In the genomic region with DNA sequence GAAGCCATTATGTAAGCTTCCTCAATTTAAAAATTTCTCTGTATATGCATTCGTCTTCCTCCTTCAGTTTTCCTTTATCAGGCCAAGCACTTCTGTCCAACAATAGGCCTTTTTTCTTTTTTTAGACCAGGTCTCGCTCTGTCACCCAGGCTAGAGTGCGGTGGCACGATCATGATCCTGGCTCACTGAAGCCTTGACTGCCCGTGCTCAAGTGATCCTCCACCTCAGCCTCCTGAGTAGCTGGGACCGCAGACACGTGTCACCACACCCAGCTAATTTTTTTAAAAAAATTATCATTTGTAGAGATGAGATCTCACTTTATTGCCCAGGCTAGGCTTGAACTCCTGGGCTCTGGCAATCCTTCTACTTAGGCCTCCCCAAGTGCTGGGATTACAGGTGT, we compare ENCODE assay signal across 12 cellular contexts. TPM values are rescaled to one million over a fixed set of nuclear protein-coding genes. Genes with fewer than 3 reads are reported as not detected.
DNase-seq lines count a peak whose midpoint lies in the region; ATAC-seq and TF ChIP-seq lines count a peak whose summit lies in the region.
"Had no signal": no experiment of that assay in that cellular context is flagged by ENCODE, and none has a peak within 500 bp of the region (broad histone marks: within the 10 kb centered on the region; RNA-seq: fewer than 3 reads in every experiment).

No MANE protein-coding gene starts in this region.

- WGBS in aorta, 2 donors: 83 to 87% methylated on average over 7 of the region's 7 CpGs

- no peaks in the 10 kb centered on the region for H4K20me1 ChIP-seq in OCI-LY1 (ENCODE audit: insufficient read depth, low read length)

- peak; percentile 73 for ATAC-seq in HG02610 (IDR thresholded peaks at IDR 0.05; ENCODE audit: unreplicated experiment)
- ATAC-seq in stimulated activated naive B cell treated with anti-CD40 and anti-IgM and Interleukin-4, amounts not matched to agents 10 μg/mL and 1 μg/mL and 100 μg/mL, for 72 hours (replicated peaks): peak; percentile 95 to 96
- no peak for ATAC-seq in aorta (ENCODE audit: low FRiP score)

- no peaks in the 10 kb centered on the region for H3K9me3 Mint-ChIP-seq in activated T-cell treated with anti-CD3 and anti-CD28 coated beads, Interleukin-2, amount 50 U/mL, for 24 hours
- no peaks in the 10 kb centered on the region for H3K9me3 Mint-ChIP-seq in stimulated activated naive B cell treated with anti-CD40 and anti-IgM and Interleukin-4, amounts not matched to agents 10 μg/mL and 1 μg/mL and 100 μg/mL, for 72 hours
- H3K9me3 Mint-ChIP-seq: neural crest cell had no signal

- H3F3A ChIP-seq in OCI-LY1 (ENCODE audit: insufficient read depth, low read length): no peaks in the 10 kb centered on the region

- H3K9ac ChIP-seq in OCI-LY1 (ENCODE audit: low read length): no peak overlapping the region

- no peaks in the 10 kb centered on the region for H3K9me2 ChIP-seq in OCI-LY1 (ENCODE audit: low read depth, low read length)

- intact Hi-C loops in aorta (cut with DNase I): no loop called here

- peak overlapping the region; percentile 38 for H3K27ac ChIP-seq in OCI-LY1 (ENCODE audit: low read depth, low read length, poor library complexity, severe bottlenecking)
- no peak overlapping the region for H3K27ac ChIP-seq in aorta (ENCODE audit: low read depth in 1 of 2, low read length in 2 of 2)

- no peaks in the 10 kb centered on the region for H3K27me3 Mint-ChIP-seq in activated T-cell treated with anti-CD3 and anti-CD28 coated beads, Interleukin-2, amount 50 U/mL, for 24 hours
- no peaks in the 10 kb centered on the region for H3K27me3 Mint-ChIP-seq in stimulated activated naive B cell treated with anti-CD40 and anti-IgM and Interleukin-4, amounts not matched to agents 10 μg/mL and 1 μg/mL and 100 μg/mL, for 72 hours

- H3K9me3 ChIP-seq in OCI-LY1 (ENCODE audit: low read length) (no peaks in the 10 kb centered on the region), aorta (ENCODE audit: control insufficient read depth, low read length) (no peaks in the 10 kb centered on the region)

- H3K27me3 ChIP-seq in OCI-LY1 (ENCODE audit: insufficient read depth, low read length): no peaks in the 10 kb centered on the region
- H3K27me3 ChIP-seq in aorta (ENCODE audit: control insufficient read depth in 1 of 2, insufficient read depth in 2 of 2, low read length in 1 of 2): no peaks in the 10 kb centered on the region

- H3K27ac Mint-ChIP-seq in activated T-cell treated with anti-CD3 and anti-CD28 coated beads, Interleukin-2, amount 50 U/mL, for 24 hours: peak overlapping the region; percentile 60
- no peak overlapping the region for H3K27ac Mint-ChIP-seq in stimulated activated naive B cell treated with anti-CD40 and anti-IgM and Interleukin-4, amounts not matched to agents 10 μg/mL and 1 μg/mL and 100 μg/mL, for 72 hours

- no peaks in the 10 kb centered on the region for H3K36me3 ChIP-seq in OCI-LY1 (ENCODE audit: insufficient read depth, low read length)
- no peaks in the 10 kb centered on the region for H3K36me3 ChIP-seq in aorta (ENCODE audit: control insufficient read depth in 1 of 2, insufficient read depth in 2 of 2, low read length in 1 of 2)

- peak overlapping the region; percentile 39; the same call in 1 of the 2 replicates for H3K4me2 ChIP-seq in OCI-LY1 (ENCODE audit: low read length)

- H2AFZ ChIP-seq in OCI-LY1 (ENCODE audit: low read length): no peak overlapping the region

- H3K4me1 Mint-ChIP-seq in activated T-cell treated with anti-CD3 and anti-CD28 coated beads, Interleukin-2, amount 50 U/mL, for 24 hours (ENCODE audit: low read depth): peaks cover 54% of the 10 kb centered on the region
- H3K4me1 Mint-ChIP-seq in stimulated activated naive B cell treated with anti-CD40 and anti-IgM and Interleukin-4, amounts not matched to agents 10 μg/mL and 1 μg/mL and 100 μg/mL, for 72 hours: peaks cover 21 to 29% of the 10 kb centered on the region in 2 donors

- H3K4me1 ChIP-seq in OCI-LY1 (ENCODE audit: insufficient read depth, low read length, severe bottlenecking): peaks cover 36% of the 10 kb centered on the region
- H3K4me1 ChIP-seq in aorta (ENCODE audit: control insufficient read depth in 1 of 2, insufficient read depth in 2 of 2, low read length in 2 of 2): no peaks in the 10 kb centered on the region

- no peak for DNase-seq in activated T-cell treated with anti-CD3 and anti-CD28 coated beads, Interleukin-2, amount 50 U/mL, for 24 hours
- no peak for DNase-seq in activated T-cell treated with anti-CD3 and anti-CD28 coated beads, Interleukin-2, amount 50 U/mL, for 48 hours
- no peak for DNase-seq in stimulated activated naive B cell treated with anti-CD40 and anti-IgM and Interleukin-4, amounts not matched to agents 10 μg/mL and 1 μg/mL and 100 μg/mL, for 72 hours
- DNase-seq in NCI-H2107 (lab: John Stamatoyannopoulos, UW) (no peak), activated gamma-delta T cell treated with Interleukin-2 at 50 U/mL for 16 hours (no peak), aorta (no peak)
- DNase-seq: activated CD4-positive, alpha-beta T cell treated with anti-CD3 and anti-CD28 coated beads, Interleukin-2, amount 50 U/mL, for 48 hours; NCI-H2171 treated with DMSO at 0.1 percent for 48 hours; SHP77 had no signal

- peaks cover 24% of the 10 kb centered on the region for H3K36me3 Mint-ChIP-seq in activated T-cell treated with anti-CD3 and anti-CD28 coated beads, Interleukin-2, amount 50 U/mL, for 24 hours (ENCODE audit: low read depth)
- peaks cover 8% of the 10 kb centered on the region in 2 donors for H3K36me3 Mint-ChIP-seq in stimulated activated naive B cell treated with anti-CD40 and anti-IgM and Interleukin-4, amounts not matched to agents 10 μg/mL and 1 μg/mL and 100 μg/mL, for 72 hours

- no peak for TF ChIP-seq CTCF in OCI-LY1 (IDR thresholded peaks at IDR 0.05; ENCODE audit: low read length)

- H3K4me3 ChIP-seq in OCI-LY1 (ENCODE audit: low read depth, low read length, poor library complexity, severe bottlenecking) (no peak overlapping the region), aorta (ENCODE audit: low read length in 2 of 2) (no peak overlapping the region)

- H3K79me2 ChIP-seq in OCI-LY1 (ENCODE audit: insufficient read depth, low read length): peaks cover 64% of the 10 kb centered on the region

- no peak overlapping the region for H3K4me3 Mint-ChIP-seq in activated T-cell treated with anti-CD3 and anti-CD28 coated beads, Interleukin-2, amount 50 U/mL, for 24 hours
- peak overlapping the region; percentile 41 to 44 for H3K4me3 Mint-ChIP-seq in stimulated activated naive B cell treated with anti-CD40 and anti-IgM and Interleukin-4, amounts not matched to agents 10 μg/mL and 1 μg/mL and 100 μg/mL, for 72 hours
- H3K4me3 Mint-ChIP-seq: neural crest cell had no signal

RNA-seq across cellular contexts. Expression of gene TAOK3, which starts 25.8 kb away (rescaled TPM):
- 10 to 100 TPM; 31.1 to 45.4 TPM for total RNA-seq in aorta
- polyA plus RNA-seq in aorta: 10 to 100 TPM; 14.9 to 30.9 TPM

RNA-seq across cellular contexts. Expression of gene SUDS3, which starts 29.5 kb away (rescaled TPM):
- 10 to 100 TPM; 26.7 to 32.4 TPM for total RNA-seq in aorta
- 10 to 100 TPM; 14.2 to 15.0 TPM for polyA plus RNA-seq in aorta
